In the genomic region with DNA sequence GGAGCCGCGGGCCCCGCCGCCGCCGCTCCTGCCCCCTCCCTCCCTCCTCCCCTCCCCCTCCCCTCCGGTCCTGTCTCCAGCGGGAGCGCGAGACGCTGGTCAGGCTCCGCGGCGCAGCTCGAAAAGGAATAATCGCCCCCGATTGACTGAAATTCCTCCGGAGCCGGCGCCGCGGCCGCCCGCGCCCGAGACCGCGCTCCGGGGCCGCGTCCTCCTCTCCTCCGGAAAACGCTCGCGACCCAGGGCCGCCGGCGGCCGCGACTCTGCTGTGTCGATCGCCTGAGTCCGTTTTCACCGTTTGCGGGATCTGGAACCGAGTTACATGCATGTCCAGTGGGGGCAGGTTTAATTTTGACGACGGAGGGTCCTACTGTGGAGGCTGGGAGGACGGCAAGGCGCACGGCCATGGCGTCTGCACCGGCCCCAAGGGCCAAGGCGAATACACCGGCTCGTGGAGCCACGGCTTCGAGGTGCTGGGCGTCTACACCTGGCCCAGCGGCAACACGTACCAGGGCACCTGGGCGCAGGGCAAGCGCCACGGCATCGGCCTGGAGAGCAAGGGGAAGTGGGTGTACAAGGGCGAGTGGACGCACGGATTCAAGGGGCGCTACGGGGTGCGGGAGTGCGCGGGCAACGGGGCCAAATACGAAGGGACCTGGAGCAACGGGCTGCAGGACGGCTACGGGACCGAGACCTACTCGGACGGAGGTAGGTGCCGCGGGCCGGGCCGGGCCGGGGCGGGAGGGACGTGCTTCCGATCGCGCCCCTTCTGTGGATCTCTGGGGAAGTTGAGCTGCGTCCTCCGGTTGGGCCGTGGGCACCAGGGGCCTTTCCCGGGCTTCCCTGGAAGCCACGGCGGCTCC, we compare ENCODE assay signal across 1 cellular context.
TF ChIP-seq lines count a peak whose summit lies in the region.

No MANE protein-coding gene starts in this region.

TF ChIP-seq in K562, 482 proteins besides CTCF, POLR2A, EP300 and RAD21:
- TF ChIP-seq HDAC6 (IDR thresholded peaks at IDR 0.05; ENCODE audit: low read depth, low read length): no peak
- TF ChIP-seq KAT2B (IDR thresholded peaks at IDR 0.05; ENCODE audit: low read depth, low read length): no peak
- TF ChIP-seq, protein P1, sequence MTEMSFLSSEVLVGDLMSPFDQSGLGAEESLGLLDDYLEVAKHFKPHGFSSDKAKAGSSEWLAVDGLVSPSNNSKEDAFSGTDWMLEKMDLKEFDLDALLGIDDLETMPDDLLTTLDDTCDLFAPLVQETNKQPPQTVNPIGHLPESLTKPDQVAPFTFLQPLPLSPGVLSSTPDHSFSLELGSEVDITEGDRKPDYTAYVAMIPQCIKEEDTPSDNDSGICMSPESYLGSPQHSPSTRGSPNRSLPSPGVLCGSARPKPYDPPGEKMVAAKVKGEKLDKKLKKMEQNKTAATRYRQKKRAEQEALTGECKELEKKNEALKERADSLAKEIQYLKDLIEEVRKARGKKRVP (CRISPR knock-in tag; IDR thresholded peaks at IDR 0.05): no peak
- 0 out of 2 replicates have a peak, but pooled peaks have one; percentile 32 for TF ChIP-seq EZH2 (IDR thresholded peaks at IDR 0.05; ENCODE audit: borderline replicate concordance, low read depth, low read length)
- TF ChIP-seq, protein P2, sequence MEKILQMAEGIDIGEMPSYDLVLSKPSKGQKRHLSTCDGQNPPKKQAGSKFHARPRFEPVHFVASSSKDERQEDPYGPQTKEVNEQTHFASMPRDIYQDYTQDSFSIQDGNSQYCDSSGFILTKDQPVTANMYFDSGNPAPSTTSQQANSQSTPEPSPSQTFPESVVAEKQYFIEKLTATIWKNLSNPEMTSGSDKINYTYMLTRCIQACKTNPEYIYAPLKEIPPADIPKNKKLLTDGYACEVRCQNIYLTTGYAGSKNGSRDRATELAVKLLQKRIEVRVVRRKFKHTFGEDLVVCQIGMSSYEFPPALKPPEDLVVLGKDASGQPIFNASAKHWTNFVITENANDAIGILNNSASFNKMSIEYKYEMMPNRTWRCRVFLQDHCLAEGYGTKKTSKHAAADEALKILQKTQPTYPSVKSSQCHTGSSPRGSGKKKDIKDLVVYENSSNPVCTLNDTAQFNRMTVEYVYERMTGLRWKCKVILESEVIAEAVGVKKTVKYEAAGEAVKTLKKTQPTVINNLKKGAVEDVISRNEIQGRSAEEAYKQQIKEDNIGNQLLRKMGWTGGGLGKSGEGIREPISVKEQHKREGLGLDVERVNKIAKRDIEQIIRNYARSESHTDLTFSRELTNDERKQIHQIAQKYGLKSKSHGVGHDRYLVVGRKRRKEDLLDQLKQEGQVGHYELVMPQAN (IDR thresholded peaks at IDR 0.05; ENCODE audit: borderline replicate concordance): no peak
- TF ChIP-seq NCOR1 (IDR thresholded peaks at IDR 0.05): no peak
- no peak for TF ChIP-seq CBX3 (IDR thresholded peaks at IDR 0.05; ENCODE audit: borderline replicate concordance in 1 of 2, low read length in 2 of 2)
- no peak for TF ChIP-seq ZNF277 (CRISPR knock-in tag; IDR thresholded peaks at IDR 0.05; ENCODE audit: borderline replicate concordance)
- TF ChIP-seq BDP1 (IDR thresholded peaks at IDR 0.05; ENCODE audit: insufficient read depth, insufficient read length): no peak
